Comparison of ENCODE assay signal across 24 cellular contexts in genomic region chr16:62950351-62950750, GRCh38.
DNase-seq lines count a peak whose midpoint lies in the region; ATAC-seq, FAIRE-seq and TF ChIP-seq lines count a peak whose summit lies in the region.
"Had no signal": no experiment of that assay in that cellular context is flagged by ENCODE, and none has a peak within 500 bp of the region (broad histone marks: within the 10 kb centered on the region; RNA-seq: fewer than 3 reads in every experiment).

No MANE protein-coding gene starts in this region.

- DNase-seq in H7: peak; percentile 4
- DNase-seq in H1 (ENCODE audit: low read depth in 1 of 2, low spot score in 2 of 2): no peak
- no peak for DNase-seq in LoVo (ENCODE audit: low spot score)
- no peak for DNase-seq in NCI-H526 treated with DMSO at 0.1 percent for 48 hours (lab: John Stamatoyannopoulos, UW)
- DNase-seq in activated CD8-positive, alpha-beta T cell treated with anti-CD3 and anti-CD28 coated beads, Interleukin-2, amount 10 ng/mL, durations not matched to agents 7 days and 5 days: no peak
- DNase-seq in activated T-cell treated with anti-CD3 and anti-CD28 coated beads, Interleukin-2, amount 50 U/mL, for 48 hours: no peak
- DNase-seq: 8988T; ACHN; AML-193; BE2C; CD4-positive, alpha-beta T cell; CD8-positive, alpha-beta memory T cell; DMS 273 treated with DMSO at 0.1 percent for 48 hours; DMS79; EL; GDM1; GOT3; HCEC 1CT had no signal

- TF ChIP-seq POLR2A in H1 (IDR thresholded peaks at IDR 0.05; ENCODE audit: control extremely low read depth in 1 of 2, low read depth in 2 of 2, low read length in 2 of 2): no peak

- H2AK5ac ChIP-seq in H1 (ENCODE audit: low read depth, low read length): no peak overlapping the region

- no peaks in the 10 kb centered on the region for H3K27me3 Mint-ChIP-seq in activated CD8-positive, alpha-beta T cell treated with anti-CD3 and anti-CD28 coated beads, Interleukin-2, amount 10 ng/mL, durations not matched to agents 7 days and 5 days (ENCODE audit: low read depth)
- H3K27me3 Mint-ChIP-seq: CD4-positive, alpha-beta T cell; CD8-positive, alpha-beta memory T cell had no signal

- no peaks in the 10 kb centered on the region for H3K36me3 ChIP-seq in H7 (replicated peaks; ENCODE audit: control insufficient read depth, insufficient read depth, low read length)
- H3K36me3 ChIP-seq in HUES48 (ENCODE audit: control insufficient read depth, insufficient read depth, low read length): no peaks in the 10 kb centered on the region
- no peaks in the 10 kb centered on the region for H3K36me3 ChIP-seq in H1 (ENCODE audit: control insufficient read depth in 2 of 4, insufficient read depth in 4 of 4, low read length in 3 of 4)
- H3K36me3 ChIP-seq: BE2C; BLaER1 treated with 17β-estradiol and CSF1 and Interleukin-3, amounts not matched to agents 10 nM and 100 nM had no signal

- TF ChIP-seq RAD21 in H1 (IDR thresholded peaks at IDR 0.05 in 1 of 2, conservative IDR thresholded peaks at IDR 0.05 in 1 of 2; ENCODE audit: low read depth in 2 of 2, low read length in 2 of 2): no peak

- no peaks in the 10 kb centered on the region for H3K79me2 ChIP-seq in H1 (ENCODE audit: control insufficient read depth in 1 of 2, insufficient read depth in 2 of 2, low read length in 2 of 2)

- H3K4me1 ChIP-seq in HUES48 (ENCODE audit: control insufficient read depth, insufficient read depth, low read length): peaks cover 41% of the 10 kb centered on the region
- H3K4me1 ChIP-seq in H1 (replicated peaks in 1 of 4; ENCODE audit: control insufficient read depth in 3 of 4, insufficient read depth in 4 of 4, low read length in 3 of 4): peaks cover 3 to 28% (median 14%) of the 10 kb centered on the region in 4 experiments; a peak in 6 of 7 replicates
- H3K4me1 ChIP-seq: A549, BE2C had no signal

- no peak overlapping the region for H3K23ac ChIP-seq in H1 (ENCODE audit: insufficient read length)

- peak overlapping the region; percentile 5; the same call in 1 of the 2 replicates for H2AFZ ChIP-seq in H1 (ENCODE audit: low read length)

- H3K27ac Mint-ChIP-seq in activated CD8-positive, alpha-beta T cell treated with anti-CD3 and anti-CD28 coated beads, Interleukin-2, amount 10 ng/mL, durations not matched to agents 7 days and 5 days: no peak overlapping the region
- H3K27ac Mint-ChIP-seq: CD14-positive monocyte; CD4-positive, alpha-beta T cell; CD8-positive, alpha-beta memory T cell had no signal

- 51% methylated on average over 4 of the region's 4 CpGs; no CpG with 5 or more reads in 1 of the 2 experiments for WGBS in H1 (ENCODE audit: extremely low coverage in 1 of 2, insufficient coverage in 1 of 2, insufficient read length in 1 of 2, insufficient replicate concordance in 2 of 2, low coverage in 1 of 2, low lambda C conversion rate in 2 of 2, missing lambda C conversion rate in 1 of 2), 2 experiments

- no peaks in the 10 kb centered on the region for H3K9me3 ChIP-seq in HUES48 (ENCODE audit: control insufficient read depth, insufficient read depth, low read length)
- no peaks in the 10 kb centered on the region for H3K9me3 ChIP-seq in H1 (ENCODE audit: insufficient read depth in 2 of 2, low read depth in 1 of 2, low read length in 1 of 2)
- H3K9me3 ChIP-seq: A549, BE2C had no signal

- no peak overlapping the region for H3K4ac ChIP-seq in H1 (replicated peaks; ENCODE audit: insufficient read length, low read depth, low read length)

- no peak overlapping the region for H4K5ac ChIP-seq in H1 (ENCODE audit: insufficient read length, low read depth, low read length)

- no peak overlapping the region for H3K4me3 ChIP-seq in H7 (ENCODE audit: insufficient read depth, low read depth, low read length)
- H3K4me3 ChIP-seq in HUES48 (ENCODE audit: low read depth, low read length): no peak overlapping the region; the same call in 1 of the 2 replicates
- peak overlapping the region in 1 of 4 experiments; percentile 6; a peak in 1 of 8 replicates for H3K4me3 ChIP-seq in H1 (ENCODE audit: extremely low read depth in 1 of 4, insufficient read depth in 2 of 4, low read depth in 3 of 4, low read length in 4 of 4)
- H3K4me3 ChIP-seq: A549; BLaER1 treated with 17β-estradiol and CSF1 and Interleukin-3, amounts not matched to agents 10 nM and 100 nM; GM12878 had no signal

- H3K14ac ChIP-seq in H1 (ENCODE audit: insufficient read length): no peak overlapping the region

- H3K9me3 Mint-ChIP-seq in activated CD8-positive, alpha-beta T cell treated with anti-CD3 and anti-CD28 coated beads, Interleukin-2, amount 10 ng/mL, durations not matched to agents 7 days and 5 days (ENCODE audit: insufficient read depth): peaks cover 39% of the 10 kb centered on the region

- H4K8ac ChIP-seq in H1 (ENCODE audit: extremely low read depth, insufficient read depth, low read length): no peak overlapping the region

- H2BK120ac ChIP-seq in H1 (replicated peaks; ENCODE audit: low read depth, low read length): no peak overlapping the region

- H2BK5ac ChIP-seq in H1 (ENCODE audit: low read depth, low read length): no peak overlapping the region

- H3K4me1 Mint-ChIP-seq in activated CD8-positive, alpha-beta T cell treated with anti-CD3 and anti-CD28 coated beads, Interleukin-2, amount 10 ng/mL, durations not matched to agents 7 days and 5 days (ENCODE audit: low read depth): no peaks in the 10 kb centered on the region
- H3K4me1 Mint-ChIP-seq: CD14-positive monocyte; CD8-positive, alpha-beta memory T cell had no signal

- CTCF ChIA-PET in H1 (lab: Charles Lee; ENCODE audit: partially characterized antibody): no interaction called here
- CTCF ChIA-PET in activated CD8-positive, alpha-beta T cell treated with anti-CD3 and anti-CD28 coated beads, Interleukin-2, amount 10 ng/mL, durations not matched to agents 7 days and 5 days (lab: Charles Lee): no interaction called here

- H3K9ac ChIP-seq in HUES48 (ENCODE audit: low read depth, low read length) (no peak overlapping the region), H1 (replicated peaks in 1 of 4; ENCODE audit: extremely low read depth in 1 of 4, low read depth in 3 of 4, low read length in 3 of 4) (no peak overlapping the region)
- H3K9ac ChIP-seq: BLaER1 treated with 17β-estradiol and CSF1 and Interleukin-3, amounts not matched to agents 10 nM and 100 nM had no signal

- H3K4me3 Mint-ChIP-seq in activated CD8-positive, alpha-beta T cell treated with anti-CD3 and anti-CD28 coated beads, Interleukin-2, amount 10 ng/mL, durations not matched to agents 7 days and 5 days: no peak overlapping the region
- H3K4me3 Mint-ChIP-seq: CD14-positive monocyte; CD4-positive, alpha-beta T cell; CD8-positive, alpha-beta memory T cell had no signal

- H2BK20ac ChIP-seq in H1 (ENCODE audit: low read length): no peak overlapping the region

- no peak for FAIRE-seq in H1 (lab: Jason Lieb, UNC)
- FAIRE-seq: A549, D721Med, GM12878 had no signal

- peak overlapping the region; percentile 2 for H3K27ac ChIP-seq in HUES48 (ENCODE audit: low read depth, low read length)
- no peak overlapping the region for H3K27ac ChIP-seq in H1 (ENCODE audit: low read depth, low read length)
- H3K27ac ChIP-seq: A549; BLaER1 treated with 17β-estradiol and CSF1 and Interleukin-3, amounts not matched to agents 10 nM and 100 nM had no signal

- no peaks in the 10 kb centered on the region for H3K79me1 ChIP-seq in H1 (ENCODE audit: low read depth, low read length)

- H3K36me3 Mint-ChIP-seq in activated CD8-positive, alpha-beta T cell treated with anti-CD3 and anti-CD28 coated beads, Interleukin-2, amount 10 ng/mL, durations not matched to agents 7 days and 5 days (ENCODE audit: low read depth): no peaks in the 10 kb centered on the region
- H3K36me3 Mint-ChIP-seq: CD14-positive monocyte; CD8-positive, alpha-beta memory T cell had no signal

- H3K27me3 ChIP-seq in H7 (ENCODE audit: control insufficient read depth, insufficient read depth, low read length): no peaks in the 10 kb centered on the region
- H3K27me3 ChIP-seq in HUES48 (ENCODE audit: control insufficient read depth, insufficient read depth, low read length): no peaks in the 10 kb centered on the region
- peaks cover 0 to 1% (median 0%) of the 10 kb centered on the region in 4 experiments; a peak in 1 of 7 replicates for H3K27me3 ChIP-seq in H1 (replicated peaks in 1 of 4; ENCODE audit: control insufficient read depth in 3 of 4, extremely low read depth in 1 of 4, insufficient read depth in 3 of 4, low read length in 3 of 4)
- H3K27me3 ChIP-seq: BE2C; BLaER1 treated with 17β-estradiol and CSF1 and Interleukin-3, amounts not matched to agents 10 nM and 100 nM had no signal

- H4K91ac ChIP-seq in H1 (replicated peaks; ENCODE audit: insufficient read length, low read length): no peak overlapping the region

- no peak overlapping the region for H3K18ac ChIP-seq in H1 (ENCODE audit: extremely low read depth, low read length)

- no peak for ATAC-seq in activated CD8-positive, alpha-beta T cell treated with anti-CD3 and anti-CD28 coated beads, Interleukin-2, amount 10 ng/mL, durations not matched to agents 7 days and 5 days
- ATAC-seq: A549, GM12878 had no signal

- POLR2A ChIA-PET in H1 (lab: Charles Lee; ENCODE audit: partially characterized antibody): no interaction called here
- POLR2A ChIA-PET in activated CD8-positive, alpha-beta T cell treated with anti-CD3 and anti-CD28 coated beads, Interleukin-2, amount 10 ng/mL, durations not matched to agents 7 days and 5 days (lab: Charles Lee): no interaction called here

- peak overlapping the region; percentile 34 to 61; a peak in 2 of 4 replicates for H3K4me2 ChIP-seq in H1 (ENCODE audit: insufficient read depth in 1 of 2, low read depth in 2 of 2, low read length in 2 of 2)
- H3K4me2 ChIP-seq: A549; BLaER1 treated with 17β-estradiol and CSF1 and Interleukin-3, amounts not matched to agents 10 nM and 100 nM had no signal

- no peaks in the 10 kb centered on the region for H3K23me2 ChIP-seq in H1 (ENCODE audit: low read depth, low read length)

- H2BK12ac ChIP-seq in H1 (ENCODE audit: low read depth, low read length): no peak overlapping the region

- TF ChIP-seq CTCF in H1 (IDR thresholded peaks at IDR 0.05; ENCODE audit: control extremely low read depth in 1 of 3, insufficient read depth in 1 of 3, low read depth in 1 of 3, low read length in 3 of 3): no peak

- no peak overlapping the region for H3K56ac ChIP-seq in H1 (replicated peaks; ENCODE audit: insufficient read length, low read depth, low read length)

- no peak overlapping the region for H2BK15ac ChIP-seq in H1 (ENCODE audit: low read length)

- no peaks in the 10 kb centered on the region for H4K20me1 ChIP-seq in H1 (replicated peaks in 1 of 2; ENCODE audit: control insufficient read depth in 1 of 2, insufficient read depth in 2 of 2, low read length in 2 of 2)
- H4K20me1 ChIP-seq: BLaER1 treated with 17β-estradiol and CSF1 and Interleukin-3, amounts not matched to agents 10 nM and 100 nM had no signal

- no peak for TF ChIP-seq EP300 in H1 (IDR thresholded peaks at IDR 0.05; ENCODE audit: borderline replicate concordance in 1 of 2, low read depth in 2 of 2, low read length in 2 of 2)

TF ChIP-seq in H1, 55 proteins besides CTCF, POLR2A, EP300 and RAD21 (continues in another document):
- TF ChIP-seq, protein P1, sequence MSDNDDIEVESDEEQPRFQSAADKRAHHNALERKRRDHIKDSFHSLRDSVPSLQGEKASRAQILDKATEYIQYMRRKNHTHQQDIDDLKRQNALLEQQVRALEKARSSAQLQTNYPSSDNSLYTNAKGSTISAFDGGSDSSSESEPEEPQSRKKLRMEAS (IDR thresholded peaks at IDR 0.05): no peak
- TF ChIP-seq RFX5 (IDR thresholded peaks at IDR 0.05; ENCODE audit: borderline replicate concordance, low read depth, low read length) (no peak), TBP (IDR thresholded peaks at IDR 0.05; ENCODE audit: low read depth, low read length) (no peak)
